ENCODE assay signal across 17 cellular contexts in the genomic region with DNA sequence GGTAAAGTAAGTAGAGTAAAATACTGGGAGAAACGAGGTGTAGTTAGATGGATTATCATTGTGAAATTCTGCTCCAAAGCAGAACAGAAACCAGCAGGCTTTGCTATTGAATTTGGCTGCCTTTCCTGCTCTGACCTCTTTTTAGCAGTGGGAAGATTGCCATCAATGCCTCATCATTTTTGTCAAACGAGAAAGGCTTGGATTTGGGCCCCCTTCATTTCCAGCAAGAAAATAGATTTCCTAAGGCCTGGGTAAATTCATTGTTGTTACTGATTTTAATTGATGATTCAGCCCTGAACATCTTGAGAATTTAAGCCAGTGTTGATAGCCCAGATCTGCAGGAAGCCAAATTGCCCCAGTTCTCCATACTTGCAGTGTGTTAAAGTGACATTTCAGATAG. TPM values are rescaled to one million over a fixed set of nuclear protein-coding genes. Genes with fewer than 3 reads are reported as not detected.
A peak's percentile ranks its signal among the peaks of the same experiment; 100 is the strongest.
DNase-seq lines count a peak whose midpoint lies in the region; ATAC-seq and TF ChIP-seq lines count a peak whose summit lies in the region.
"Had no signal": no experiment of that assay in that cellular context is flagged by ENCODE, and none has a peak within 500 bp of the region (broad histone marks: within the 10 kb centered on the region; RNA-seq: fewer than 3 reads in every experiment).

No MANE protein-coding gene starts in this region.

- POLR2A ChIA-PET in WTC11 (lab: Charles Lee): no interaction called here

- TF ChIP-seq CTCF in AG09309 (IDR thresholded peaks at IDR 0.05; ENCODE audit: control insufficient read depth, insufficient read depth, low read depth, low read length, missing control alignments) (no peak), GM23338 (conservative IDR thresholded peaks at IDR 0.05; ENCODE audit: low read depth in 2 of 2) (no peak), brain (conservative IDR thresholded peaks at IDR 0.05) (no peak), right lobe of liver (IDR thresholded peaks at IDR 0.05) (no peak), WTC11 (IDR thresholded peaks at IDR 0.05) (no peak)

- H3K27ac ChIP-seq in GM23338 (ENCODE audit: low read depth) (no peak overlapping the region), right lobe of liver (peak overlapping the region in 1 of 3 donors; percentile 1)
- H3K27ac ChIP-seq: ovary had no signal

- H3K4me3 Mint-ChIP-seq in GM23338 (no peak overlapping the region), brain (peak overlapping the region in 1 of 5 experiments; percentile 50), WTC11 (no peak overlapping the region)
- no peak overlapping the region for H3K4me3 Mint-ChIP-seq in T-helper 2 cell treated with Interferon-gamma antibody and Interleukin-4, amounts not matched to agents 5 μg/mL and 100 μg/mL, for 36 hours
- H3K4me3 Mint-ChIP-seq: activated CD4-positive, alpha-beta T cell treated with anti-CD3 and anti-CD28 coated beads, Interleukin-2, amount 10 ng/mL, durations not matched to agents 7 days and 5 days; mesothelial cell of epicardium had no signal

- peaks cover 4% of the 10 kb centered on the region for H3K4me1 Mint-ChIP-seq in GM23338
- peaks cover 11% of the 10 kb centered on the region for H3K4me1 Mint-ChIP-seq in brain
- H3K4me1 Mint-ChIP-seq in T-helper 2 cell treated with Interferon-gamma antibody and Interleukin-4, amounts not matched to agents 5 μg/mL and 100 μg/mL, for 36 hours (ENCODE audit: low read depth): no peaks in the 10 kb centered on the region
- peaks cover 4% of the 10 kb centered on the region; the same call in 1 of the 2 replicates for H3K4me1 Mint-ChIP-seq in WTC11
- H3K4me1 Mint-ChIP-seq: activated CD4-positive, alpha-beta T cell treated with anti-CD3 and anti-CD28 coated beads, Interleukin-2, amount 10 ng/mL, durations not matched to agents 7 days and 5 days; mesothelial cell of epicardium had no signal

- DNase-seq in AG09309 (ENCODE audit: low read depth): peak; percentile 71
- DNase-seq in GM23338 (ENCODE audit: low spot score): no peak
- DNase-seq in right lobe of liver: peak in 1 of 3 donors; percentile 51
- DNase-seq in T-helper 2 cell treated with Interferon-gamma antibody and Interleukin-4, amounts not matched to agents 5 μg/mL and 100 μg/mL, for 36 hours (ENCODE audit: low spot score): no peak
- DNase-seq in activated CD8-positive, alpha-beta memory T cell treated with anti-CD3 and anti-CD28 coated beads, Interleukin-2, amount 50 U/mL, for 4 hours: no peak
- no peak for DNase-seq in WTC11 (ENCODE audit: low spot score)
- DNase-seq: activated CD4-positive, alpha-beta T cell treated with anti-CD3 and anti-CD28 coated beads, Interleukin-2, amount 10 ng/mL, durations not matched to agents 7 days and 5 days; DMS79 treated with DMSO at 0.1 percent for 48 hours; foreskin melanocyte; NCI-H2081; NCI-H774; ovary; SHP77 treated with DMSO at 0.1 percent for 48 hours had no signal

- H3K27me3 Mint-ChIP-seq in GM23338 (ENCODE audit: insufficient read depth, low read depth, poor library complexity): no peaks in the 10 kb centered on the region
- H3K27me3 Mint-ChIP-seq in brain: peaks cover 4% of the 10 kb centered on the region
- H3K27me3 Mint-ChIP-seq in T-helper 2 cell treated with Interferon-gamma antibody and Interleukin-4, amounts not matched to agents 5 μg/mL and 100 μg/mL, for 36 hours (ENCODE audit: low read depth): peaks cover 41% of the 10 kb centered on the region
- H3K27me3 Mint-ChIP-seq in WTC11 (ENCODE audit: low read depth): no peaks in the 10 kb centered on the region

- H4K20me1 ChIP-seq in GM23338 (replicated peaks; ENCODE audit: insufficient read depth): no peaks in the 10 kb centered on the region

- H3K79me2 ChIP-seq in GM23338 (replicated peaks; ENCODE audit: insufficient read depth): no peaks in the 10 kb centered on the region

- no peaks in the 10 kb centered on the region for H3K36me3 Mint-ChIP-seq in GM23338 (ENCODE audit: low read depth)
- no peaks in the 10 kb centered on the region for H3K36me3 Mint-ChIP-seq in brain
- no peaks in the 10 kb centered on the region for H3K36me3 Mint-ChIP-seq in T-helper 2 cell treated with Interferon-gamma antibody and Interleukin-4, amounts not matched to agents 5 μg/mL and 100 μg/mL, for 36 hours (ENCODE audit: low read depth)
- H3K36me3 Mint-ChIP-seq in WTC11: no peaks in the 10 kb centered on the region
- H3K36me3 Mint-ChIP-seq: mesothelial cell of epicardium had no signal

- H3K9me3 ChIP-seq in right lobe of liver: no peaks in the 10 kb centered on the region
- H3K9me3 ChIP-seq: ovary had no signal

- no peaks in the 10 kb centered on the region for H3K36me3 ChIP-seq in GM23338 (ENCODE audit: insufficient read depth)
- no peaks in the 10 kb centered on the region for H3K36me3 ChIP-seq in right lobe of liver
- H3K36me3 ChIP-seq: ovary had no signal

- H3K9me2 ChIP-seq in GM23338 (ENCODE audit: insufficient read depth): no peaks in the 10 kb centered on the region; the same call in 1 of the 2 replicates

- 0 out of 2 replicates have a peak overlapping the region, but pooled peaks have one; percentile 2 for H2AFZ ChIP-seq in GM23338

- WGBS in right lobe of liver (ENCODE audit: insufficient coverage, low coverage, low lambda C conversion rate, missing lambda C conversion rate): 8% methylated on average over 2 of the region's 2 CpGs

- no peaks in the 10 kb centered on the region for H3K4me1 ChIP-seq in GM23338 (ENCODE audit: insufficient read depth)
- peaks cover 0 to 21% (median 0%) of the 10 kb centered on the region in 4 donors for H3K4me1 ChIP-seq in right lobe of liver

- H3K4me3 ChIP-seq in AG09309 (ENCODE audit: control insufficient read depth, low read depth, low read length) (no peak overlapping the region), GM23338 (no peak overlapping the region), right lobe of liver (no peak overlapping the region)
- H3K4me3 ChIP-seq: GM12878, ovary had no signal

- CTCF ChIA-PET in WTC11 (lab: Charles Lee): interaction anchor here (1.2 kb wide), 1 partner anchor 11 kb away, joined by 3 read pairs; no protein-coding TSS in a partner anchor

- H3K27me3 ChIP-seq in GM23338 (ENCODE audit: insufficient read depth): no peaks in the 10 kb centered on the region
- no peaks in the 10 kb centered on the region for H3K27me3 ChIP-seq in right lobe of liver
- H3K27me3 ChIP-seq: ovary had no signal

- H3K9me3 Mint-ChIP-seq in GM23338 (no peaks in the 10 kb centered on the region), brain (no peaks in the 10 kb centered on the region), WTC11 (peaks cover 4% of the 10 kb centered on the region)
- no peaks in the 10 kb centered on the region for H3K9me3 Mint-ChIP-seq in T-helper 2 cell treated with Interferon-gamma antibody and Interleukin-4, amounts not matched to agents 5 μg/mL and 100 μg/mL, for 36 hours
- H3K9me3 Mint-ChIP-seq: activated CD4-positive, alpha-beta T cell treated with anti-CD3 and anti-CD28 coated beads, Interleukin-2, amount 10 ng/mL, durations not matched to agents 7 days and 5 days; mesothelial cell of epicardium had no signal

- H3K27ac Mint-ChIP-seq in GM23338 (no peak overlapping the region), brain (peak overlapping the region in 4 of 5 experiments; percentile 12 to 52 (median 46)), WTC11 (no peak overlapping the region)
- H3K27ac Mint-ChIP-seq in T-helper 2 cell treated with Interferon-gamma antibody and Interleukin-4, amounts not matched to agents 5 μg/mL and 100 μg/mL, for 36 hours: no peak overlapping the region
- H3K27ac Mint-ChIP-seq: activated CD4-positive, alpha-beta T cell treated with anti-CD3 and anti-CD28 coated beads, Interleukin-2, amount 10 ng/mL, durations not matched to agents 7 days and 5 days; mesothelial cell of epicardium had no signal

- no peak overlapping the region for H3K4me2 ChIP-seq in GM23338

- no peaks in the 10 kb centered on the region for H3F3A ChIP-seq in GM23338 (replicated peaks; ENCODE audit: low read depth)

- intact Hi-C loops in right lobe of liver (cut with DNase I): no loop called here

- ATAC-seq in GM23338 (no peak), right lobe of liver (peak; percentile 80 to 86 (median 84)), GM18861 (IDR thresholded peaks at IDR 0.05; ENCODE audit: unreplicated experiment) (no peak), WTC11 (no peak)
- ATAC-seq: GM12878 had no signal

- TF ChIP-seq POLR2A in right lobe of liver (IDR thresholded peaks at IDR 0.05): no peak

TF ChIP-seq in GM23338, 12 proteins besides CTCF, POLR2A, EP300 and RAD21 (continues in another document):
- TF ChIP-seq NANOG (IDR thresholded peaks at IDR 0.05; ENCODE audit: borderline replicate concordance): no peak

TF ChIP-seq in WTC11, 78 proteins besides CTCF, POLR2A, EP300 and RAD21 (continues in another document):
- TF ChIP-seq ZNF416 (CRISPR knock-in tag; IDR thresholded peaks at IDR 0.05) (no peak), FOXK1 (CRISPR knock-in tag; IDR thresholded peaks at IDR 0.05) (no peak), IRF2 (CRISPR knock-in tag; IDR thresholded peaks at IDR 0.05; ENCODE audit: borderline replicate concordance, low read depth) (no peak), TEAD4 (CRISPR knock-in tag; IDR thresholded peaks at IDR 0.05) (no peak), CBFB (CRISPR knock-in tag; IDR thresholded peaks at IDR 0.05; ENCODE audit: low read depth) (no peak), GRHL2 (CRISPR knock-in tag; IDR thresholded peaks at IDR 0.05; ENCODE audit: insufficient replicate concordance, severe bottlenecking) (no peak), ELF4 (CRISPR knock-in tag; IDR thresholded peaks at IDR 0.05; ENCODE audit: low read depth) (no peak), PRRX2 (CRISPR knock-in tag; IDR thresholded peaks at IDR 0.05) (no peak), ESRRA (CRISPR knock-in tag; IDR thresholded peaks at IDR 0.05; ENCODE audit: borderline replicate concordance) (no peak), SOX15 (CRISPR knock-in tag; IDR thresholded peaks at IDR 0.05) (no peak), SMAD3 (CRISPR knock-in tag; IDR thresholded peaks at IDR 0.05; ENCODE audit: borderline replicate concordance) (no peak)
- TF ChIP-seq, protein P1, sequence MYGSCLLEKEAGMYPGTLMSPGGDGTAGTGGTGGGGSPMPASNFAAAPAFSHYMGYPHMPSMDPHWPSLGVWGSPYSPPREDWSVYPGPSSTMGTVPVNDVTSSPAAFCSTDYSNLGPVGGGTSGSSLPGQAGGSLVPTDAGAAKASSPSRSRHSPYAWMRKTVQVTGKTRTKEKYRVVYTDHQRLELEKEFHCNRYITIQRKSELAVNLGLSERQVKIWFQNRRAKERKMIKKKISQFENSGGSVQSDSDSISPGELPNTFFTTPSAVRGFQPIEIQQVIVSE (CRISPR knock-in tag; IDR thresholded peaks at IDR 0.05; ENCODE audit: borderline replicate concordance): no peak

RNA-seq across cellular contexts. Expression of a gene that starts 35.2 kb away (rescaled TPM):
- total RNA-seq in GM23338 (2014; rRNA removed; shearing (Covaris generic)): 0.04 and 0.17 TPM in 2 replicates
- polyA plus RNA-seq in GM23338 (2016; fragmentation: Nextera tagmentation; extraction: Ambion mirVana): 0.92 and 1.8 TPM in 2 replicates
- 0.31 TPM for polyA plus RNA-seq in brain (ENCODE audit: insufficient read depth, low read depth, low replicate concordance)
- 1 to 10 TPM; 1.0 to 6.4 (median 1.8) TPM for total RNA-seq in right lobe of liver
- 2.3 to 5.9 TPM (median 4.1 TPM) in 3 replicates for total RNA-seq in WTC11 (2021)

Comparison
In these comparisons a context has a peak if more than half of its experiments do, and no peak if none do; other contexts are left out.
1. ATAC-seq: peak in right lobe of liver (4 of 4); none in GM23338 (single experiment), GM18861 (single experiment) and WTC11 (single experiment).
2. H3K27ac Mint-ChIP-seq: peak in brain (4 of 5); none in GM23338 (single experiment), T-helper 2 cell treated with Interferon-gamma antibody and Interleukin-4, amounts not matched to agents 5 μg/mL and 100 μg/mL, for 36 hours (single experiment) and WTC11 (single experiment).